Comparison of ENCODE assay signal across 1 cellular context in genomic region chr12:51218607-51219161, GRCh38.
TF ChIP-seq lines count a peak whose summit lies in the region.

No MANE protein-coding gene starts in this region.

TF ChIP-seq in IMR-90, 13 proteins besides CTCF, POLR2A, EP300 and RAD21 (continued from another document):
- TF ChIP-seq USF2 (IDR thresholded peaks at IDR 0.05; ENCODE audit: low read depth, low read length) = no peak
- TF ChIP-seq, protein P1, sequence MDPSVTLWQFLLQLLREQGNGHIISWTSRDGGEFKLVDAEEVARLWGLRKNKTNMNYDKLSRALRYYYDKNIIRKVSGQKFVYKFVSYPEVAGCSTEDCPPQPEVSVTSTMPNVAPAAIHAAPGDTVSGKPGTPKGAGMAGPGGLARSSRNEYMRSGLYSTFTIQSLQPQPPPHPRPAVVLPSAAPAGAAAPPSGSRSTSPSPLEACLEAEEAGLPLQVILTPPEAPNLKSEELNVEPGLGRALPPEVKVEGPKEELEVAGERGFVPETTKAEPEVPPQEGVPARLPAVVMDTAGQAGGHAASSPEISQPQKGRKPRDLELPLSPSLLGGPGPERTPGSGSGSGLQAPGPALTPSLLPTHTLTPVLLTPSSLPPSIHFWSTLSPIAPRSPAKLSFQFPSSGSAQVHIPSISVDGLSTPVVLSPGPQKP (IDR thresholded peaks at IDR 0.05; ENCODE audit: borderline replicate concordance, low read depth, low read length) = no peak
